1 cellular context compared by ENCODE assay signal in the genomic region with DNA sequence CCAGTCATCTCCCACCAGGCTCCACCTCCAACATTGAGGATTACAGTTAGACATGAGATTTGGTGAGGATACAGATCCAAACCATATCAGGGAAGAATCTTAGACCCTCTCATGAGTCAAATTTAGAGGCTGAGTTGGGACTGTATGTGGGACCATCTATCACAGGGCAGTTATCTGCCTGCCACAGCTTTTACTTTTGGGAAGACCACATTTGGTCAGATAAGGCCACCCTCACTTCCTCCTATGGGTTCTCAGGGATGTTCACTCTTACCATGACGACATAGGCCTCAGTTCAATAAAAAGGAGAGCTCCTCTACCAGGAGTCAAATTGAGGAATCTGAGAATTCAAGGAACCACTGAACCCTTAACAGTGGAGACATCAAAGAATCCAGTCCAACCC.
TF ChIP-seq lines count a peak whose summit lies in the region.

No MANE protein-coding gene starts in this region.

TF ChIP-seq in K562, 482 proteins besides CTCF, POLR2A, EP300 and RAD21 (continued from another document):
- TF ChIP-seq NCOR1 (IDR thresholded peaks at IDR 0.05) (peak; percentile 36), BDP1 (IDR thresholded peaks at IDR 0.05; ENCODE audit: insufficient read depth, insufficient read length) (no peak), CREM (IDR thresholded peaks at IDR 0.05; ENCODE audit: low read depth) (peak; percentile 52; the same call in 1 of the 2 replicates), RBM34 (IDR thresholded peaks at IDR 0.05; ENCODE audit: borderline replicate concordance, insufficient read depth, low read length) (no peak), DPF2 (IDR thresholded peaks at IDR 0.05) (peak; percentile 56; the same call in 1 of the 2 replicates), ZNF583 (CRISPR knock-in tag; IDR thresholded peaks at IDR 0.05) (no peak), ZNF445 (CRISPR knock-in tag; IDR thresholded peaks at IDR 0.05; ENCODE audit: low read depth) (no peak), PCBP1 (IDR thresholded peaks at IDR 0.05; ENCODE audit: low read depth, low read length, poor library complexity, severe bottlenecking) (no peak), SMARCB1 (IDR thresholded peaks at IDR 0.05; ENCODE audit: insufficient read length, low read depth) (no peak), ZNF3 (CRISPR knock-in tag; IDR thresholded peaks at IDR 0.05) (no peak), HCFC1 (IDR thresholded peaks at IDR 0.05; ENCODE audit: low read depth, low read length) (no peak), GABPA (tag; conservative IDR thresholded peaks at IDR 0.05; ENCODE audit: low read depth) (peak; percentile 50; the same call in 1 of the 2 replicates), SPI1 (IDR thresholded peaks at IDR 0.05; ENCODE audit: borderline replicate concordance, low read depth, low read length) (peak; percentile 84), SRF (CRISPR knock-in tag; IDR thresholded peaks at IDR 0.05) (peak in 1 of 2 experiments; percentile 76; a peak in 1 of 4 replicates), ATF7 (IDR thresholded peaks at IDR 0.05) (peak; percentile 60; the same call in 1 of the 2 replicates), GATA2 (CRISPR knock-in tag; IDR thresholded peaks at IDR 0.05) (peak; percentile 65), ZNF316 (IDR thresholded peaks at IDR 0.05) (no peak), PTRF (tag; IDR thresholded peaks at IDR 0.05) (no peak), SOX6 (IDR thresholded peaks at IDR 0.05) (0 out of 2 replicates have a peak, but pooled peaks have one; percentile 24), ZNF764 (CRISPR knock-in tag; IDR thresholded peaks at IDR 0.05; ENCODE audit: low read depth) (no peak), ATF1 (CRISPR knock-in tag; IDR thresholded peaks at IDR 0.05) (no peak), ATF1 (tag; IDR thresholded peaks at IDR 0.05) (peak; percentile 40; the same call in 1 of the 2 replicates), RFX1 (IDR thresholded peaks at IDR 0.05) (0 out of 2 replicates have a peak, but pooled peaks have one; percentile 7), ZNF592 (IDR thresholded peaks at IDR 0.05) (no peak), IRF2 (CRISPR knock-in tag; IDR thresholded peaks at IDR 0.05) (no peak)
- TF ChIP-seq, protein P1, sequence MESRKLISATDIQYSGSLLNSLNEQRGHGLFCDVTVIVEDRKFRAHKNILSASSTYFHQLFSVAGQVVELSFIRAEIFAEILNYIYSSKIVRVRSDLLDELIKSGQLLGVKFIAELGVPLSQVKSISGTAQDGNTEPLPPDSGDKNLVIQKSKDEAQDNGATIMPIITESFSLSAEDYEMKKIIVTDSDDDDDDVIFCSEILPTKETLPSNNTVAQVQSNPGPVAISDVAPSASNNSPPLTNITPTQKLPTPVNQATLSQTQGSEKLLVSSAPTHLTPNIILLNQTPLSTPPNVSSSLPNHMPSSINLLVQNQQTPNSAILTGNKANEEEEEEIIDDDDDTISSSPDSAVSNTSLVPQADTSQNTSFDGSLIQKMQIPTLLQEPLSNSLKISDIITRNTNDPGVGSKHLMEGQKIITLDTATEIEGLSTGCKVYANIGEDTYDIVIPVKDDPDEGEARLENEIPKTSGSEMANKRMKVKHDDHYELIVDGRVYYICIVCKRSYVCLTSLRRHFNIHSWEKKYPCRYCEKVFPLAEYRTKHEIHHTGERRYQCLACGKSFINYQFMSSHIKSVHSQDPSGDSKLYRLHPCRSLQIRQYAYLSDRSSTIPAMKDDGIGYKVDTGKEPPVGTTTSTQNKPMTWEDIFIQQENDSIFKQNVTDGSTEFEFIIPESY (CRISPR knock-in tag; IDR thresholded peaks at IDR 0.05): no peak
- TF ChIP-seq, protein P2, sequence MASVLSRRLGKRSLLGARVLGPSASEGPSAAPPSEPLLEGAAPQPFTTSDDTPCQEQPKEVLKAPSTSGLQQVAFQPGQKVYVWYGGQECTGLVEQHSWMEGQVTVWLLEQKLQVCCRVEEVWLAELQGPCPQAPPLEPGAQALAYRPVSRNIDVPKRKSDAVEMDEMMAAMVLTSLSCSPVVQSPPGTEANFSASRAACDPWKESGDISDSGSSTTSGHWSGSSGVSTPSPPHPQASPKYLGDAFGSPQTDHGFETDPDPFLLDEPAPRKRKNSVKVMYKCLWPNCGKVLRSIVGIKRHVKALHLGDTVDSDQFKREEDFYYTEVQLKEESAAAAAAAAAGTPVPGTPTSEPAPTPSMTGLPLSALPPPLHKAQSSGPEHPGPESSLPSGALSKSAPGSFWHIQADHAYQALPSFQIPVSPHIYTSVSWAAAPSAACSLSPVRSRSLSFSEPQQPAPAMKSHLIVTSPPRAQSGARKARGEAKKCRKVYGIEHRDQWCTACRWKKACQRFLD (CRISPR knock-in tag; IDR thresholded peaks at IDR 0.05): no peak; the same call in 1 of the 2 replicates
- TF ChIP-seq, protein P3, sequence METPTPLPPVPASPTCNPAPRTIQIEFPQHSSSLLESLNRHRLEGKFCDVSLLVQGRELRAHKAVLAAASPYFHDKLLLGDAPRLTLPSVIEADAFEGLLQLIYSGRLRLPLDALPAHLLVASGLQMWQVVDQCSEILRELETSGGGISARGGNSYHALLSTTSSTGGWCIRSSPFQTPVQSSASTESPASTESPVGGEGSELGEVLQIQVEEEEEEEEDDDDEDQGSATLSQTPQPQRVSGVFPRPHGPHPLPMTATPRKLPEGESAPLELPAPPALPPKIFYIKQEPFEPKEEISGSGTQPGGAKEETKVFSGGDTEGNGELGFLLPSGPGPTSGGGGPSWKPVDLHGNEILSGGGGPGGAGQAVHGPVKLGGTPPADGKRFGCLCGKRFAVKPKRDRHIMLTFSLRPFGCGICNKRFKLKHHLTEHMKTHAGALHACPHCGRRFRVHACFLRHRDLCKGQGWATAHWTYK (CRISPR knock-in tag; IDR thresholded peaks at IDR 0.05): 0 out of 2 replicates have a peak, but pooled peaks have one; percentile 18
- TF ChIP-seq, protein P4, sequence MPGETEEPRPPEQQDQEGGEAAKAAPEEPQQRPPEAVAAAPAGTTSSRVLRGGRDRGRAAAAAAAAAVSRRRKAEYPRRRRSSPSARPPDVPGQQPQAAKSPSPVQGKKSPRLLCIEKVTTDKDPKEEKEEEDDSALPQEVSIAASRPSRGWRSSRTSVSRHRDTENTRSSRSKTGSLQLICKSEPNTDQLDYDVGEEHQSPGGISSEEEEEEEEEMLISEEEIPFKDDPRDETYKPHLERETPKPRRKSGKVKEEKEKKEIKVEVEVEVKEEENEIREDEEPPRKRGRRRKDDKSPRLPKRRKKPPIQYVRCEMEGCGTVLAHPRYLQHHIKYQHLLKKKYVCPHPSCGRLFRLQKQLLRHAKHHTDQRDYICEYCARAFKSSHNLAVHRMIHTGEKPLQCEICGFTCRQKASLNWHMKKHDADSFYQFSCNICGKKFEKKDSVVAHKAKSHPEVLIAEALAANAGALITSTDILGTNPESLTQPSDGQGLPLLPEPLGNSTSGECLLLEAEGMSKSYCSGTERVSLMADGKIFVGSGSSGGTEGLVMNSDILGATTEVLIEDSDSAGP (CRISPR knock-in tag; IDR thresholded peaks at IDR 0.05): no peak
TF ChIP-seq in K562: peak in this region for 32.
